21 cellular contexts compared by ENCODE assay signal in the genomic region with DNA sequence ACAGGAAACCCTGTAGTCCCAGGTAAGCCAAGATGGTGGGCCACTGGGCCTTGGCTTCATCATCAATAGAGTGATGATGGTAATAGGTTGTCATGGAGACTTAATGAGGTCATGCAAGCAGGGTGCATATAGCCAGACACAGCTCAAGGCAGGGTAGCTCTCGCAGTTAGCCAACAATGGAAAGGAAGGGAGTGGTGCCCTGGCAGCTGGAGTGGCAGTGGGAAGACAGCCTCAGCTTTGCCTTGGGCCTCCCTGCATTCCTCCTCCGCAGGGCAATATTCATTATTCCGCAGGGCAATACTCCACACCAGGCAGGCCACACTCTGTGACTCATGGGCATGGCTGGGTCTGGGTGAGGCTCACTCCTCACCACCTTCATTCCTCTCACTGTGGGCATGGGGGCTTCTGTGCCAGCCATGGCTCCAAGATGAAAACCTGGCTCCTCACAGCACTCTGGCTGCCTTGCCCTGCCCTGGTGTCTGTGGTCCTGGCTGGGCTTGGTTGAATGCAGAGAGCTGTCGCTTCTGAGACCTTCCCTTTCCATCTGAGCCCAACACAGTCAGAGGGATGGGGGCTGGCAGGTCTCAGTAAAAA.
A peak's percentile ranks its signal among the peaks of the same experiment; 100 is the strongest.
DNase-seq lines count a peak whose midpoint lies in the region; ATAC-seq and TF ChIP-seq lines count a peak whose summit lies in the region.
"Had no signal": no experiment of that assay in that cellular context is flagged by ENCODE, and none has a peak within 500 bp of the region (broad histone marks: within the 10 kb centered on the region; RNA-seq: fewer than 3 reads in every experiment).

No MANE protein-coding gene starts in this region.

- peak; percentile 51 for DNase-seq in cardiac septum (ENCODE audit: low spot score)
- DNase-seq in left cardiac atrium: no peak
- peak; percentile 12 for DNase-seq in islet precursor cell
- DNase-seq in sigmoid colon: peak; percentile 42
- no peak for DNase-seq in ecto neural progenitor cell (ENCODE audit: low spot score)
- no peak for DNase-seq in Peyer's patch
- DNase-seq: GM23248, H7, KG1, MG63, NCI-H1105 treated with DMSO at 0.1 percent for 48 hours, NCI-H146, NCI-H1930, NCI-H2107, NCI-H446, NCI-H524 treated with DMSO at 0.1 percent for 48 hours, NCI-H774, PC-3, Right ventricle myocardium superior had no signal

- TF ChIP-seq CTCF in sigmoid colon (IDR thresholded peaks at IDR 0.05): no peak
- TF ChIP-seq CTCF in Peyer's patch (IDR thresholded peaks at IDR 0.05): no peak

- H3K27me3 ChIP-seq in sigmoid colon (no peaks in the 10 kb centered on the region), Peyer's patch (no peaks in the 10 kb centered on the region)
- H3K27me3 ChIP-seq: SJSA1 had no signal

- no peaks in the 10 kb centered on the region for H3K4me1 ChIP-seq in sigmoid colon
- H3K4me1 ChIP-seq in Peyer's patch: no peaks in the 10 kb centered on the region
- H3K4me1 ChIP-seq: SJSA1 had no signal

- TF ChIP-seq POLR2A in sigmoid colon (IDR thresholded peaks at IDR 0.05): no peak
- no peak for TF ChIP-seq POLR2A in Peyer's patch (IDR thresholded peaks at IDR 0.05)
- TF ChIP-seq POLR2A in GM18505 (IDR thresholded peaks at IDR 0.05; ENCODE audit: borderline replicate concordance, extremely low read depth, insufficient read depth, insufficient read length): no peak

- WGBS in sigmoid colon, 2 donors: 95 to 97% methylated on average over 4 of the region's 4 CpGs

- no peak for TF ChIP-seq EP300 in sigmoid colon (IDR thresholded peaks at IDR 0.05)

- H3K9me3 ChIP-seq in sigmoid colon (no peaks in the 10 kb centered on the region), Peyer's patch (no peaks in the 10 kb centered on the region)
- H3K9me3 ChIP-seq: MG63, SJSA1 had no signal

- no peak overlapping the region for H3K4me3 ChIP-seq in sigmoid colon
- no peak overlapping the region for H3K4me3 ChIP-seq in Peyer's patch
- H3K4me3 ChIP-seq: GM23248, MG63, SJSA1 had no signal

- no peak overlapping the region for H3K27ac ChIP-seq in sigmoid colon
- no peak overlapping the region for H3K27ac ChIP-seq in Peyer's patch
- H3K27ac ChIP-seq: GM23248, SJSA1 had no signal

- ATAC-seq in left cardiac atrium (no peak), GM18505 (IDR thresholded peaks at IDR 0.05; ENCODE audit: unreplicated experiment) (no peak)
- ATAC-seq: PC-3 had no signal

- intact Hi-C loops in cardiac septum (cut with DNase I): no loop called here
- intact Hi-C loops in left cardiac atrium (cut with DNase I): no loop called here
- intact Hi-C loops in sigmoid colon (cut with DNase I): no loop called here

- H3K36me3 ChIP-seq in sigmoid colon (no peaks in the 10 kb centered on the region), Peyer's patch (no peaks in the 10 kb centered on the region)
- H3K36me3 ChIP-seq: MG63, SJSA1 had no signal

Comparison
In these comparisons a context has a peak if more than half of its experiments do, and no peak if none do; other contexts are left out.
1. DNase-seq: peak in cardiac septum (single experiment), islet precursor cell (single experiment) and sigmoid colon (single experiment); none in left cardiac atrium (single experiment), ecto neural progenitor cell (single experiment) and Peyer's patch (0 of 3).